ENCODE assay signal across 3 cellular contexts in genomic region chr3:112384769-112385168, GRCh38.
TF ChIP-seq lines count a peak whose summit lies in the region.

No MANE protein-coding gene starts in this region.

TF ChIP-seq in SK-N-SH, 30 proteins besides CTCF, POLR2A, EP300 and RAD21:
- TF ChIP-seq, protein P1, sequence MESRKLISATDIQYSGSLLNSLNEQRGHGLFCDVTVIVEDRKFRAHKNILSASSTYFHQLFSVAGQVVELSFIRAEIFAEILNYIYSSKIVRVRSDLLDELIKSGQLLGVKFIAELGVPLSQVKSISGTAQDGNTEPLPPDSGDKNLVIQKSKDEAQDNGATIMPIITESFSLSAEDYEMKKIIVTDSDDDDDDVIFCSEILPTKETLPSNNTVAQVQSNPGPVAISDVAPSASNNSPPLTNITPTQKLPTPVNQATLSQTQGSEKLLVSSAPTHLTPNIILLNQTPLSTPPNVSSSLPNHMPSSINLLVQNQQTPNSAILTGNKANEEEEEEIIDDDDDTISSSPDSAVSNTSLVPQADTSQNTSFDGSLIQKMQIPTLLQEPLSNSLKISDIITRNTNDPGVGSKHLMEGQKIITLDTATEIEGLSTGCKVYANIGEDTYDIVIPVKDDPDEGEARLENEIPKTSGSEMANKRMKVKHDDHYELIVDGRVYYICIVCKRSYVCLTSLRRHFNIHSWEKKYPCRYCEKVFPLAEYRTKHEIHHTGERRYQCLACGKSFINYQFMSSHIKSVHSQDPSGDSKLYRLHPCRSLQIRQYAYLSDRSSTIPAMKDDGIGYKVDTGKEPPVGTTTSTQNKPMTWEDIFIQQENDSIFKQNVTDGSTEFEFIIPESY (IDR thresholded peaks at IDR 0.05; ENCODE audit: borderline replicate concordance, low read depth): no peak
- TF ChIP-seq, protein P2, sequence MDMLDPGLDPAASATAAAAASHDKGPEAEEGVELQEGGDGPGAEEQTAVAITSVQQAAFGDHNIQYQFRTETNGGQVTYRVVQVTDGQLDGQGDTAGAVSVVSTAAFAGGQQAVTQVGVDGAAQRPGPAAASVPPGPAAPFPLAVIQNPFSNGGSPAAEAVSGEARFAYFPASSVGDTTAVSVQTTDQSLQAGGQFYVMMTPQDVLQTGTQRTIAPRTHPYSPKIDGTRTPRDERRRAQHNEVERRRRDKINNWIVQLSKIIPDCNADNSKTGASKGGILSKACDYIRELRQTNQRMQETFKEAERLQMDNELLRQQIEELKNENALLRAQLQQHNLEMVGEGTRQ (IDR thresholded peaks at IDR 0.05; ENCODE audit: borderline replicate concordance, low read depth, low read length): no peak
- TF ChIP-seq TCF12 (IDR thresholded peaks at IDR 0.05) (no peak), IRF3 (IDR thresholded peaks at IDR 0.05; ENCODE audit: low read depth, low read length) (no peak), FOXJ3 (CRISPR knock-in tag; IDR thresholded peaks at IDR 0.05) (no peak), PBX3 (IDR thresholded peaks at IDR 0.05) (no peak), CHD2 (IDR thresholded peaks at IDR 0.05; ENCODE audit: low read length, partially characterized antibody) (no peak), YY1 (IDR thresholded peaks at IDR 0.05; ENCODE audit: low read depth) (no peak), RCOR1 (IDR thresholded peaks at IDR 0.05; ENCODE audit: low read length) (no peak), MXI1 (IDR thresholded peaks at IDR 0.05; ENCODE audit: low read depth, low read length) (no peak)

TF ChIP-seq in SK-N-SH treated with all-trans-retinoic acid at 6 μM for 48 hours, 23 proteins besides CTCF, POLR2A, EP300 and RAD21:
- TF ChIP-seq, protein P3, sequence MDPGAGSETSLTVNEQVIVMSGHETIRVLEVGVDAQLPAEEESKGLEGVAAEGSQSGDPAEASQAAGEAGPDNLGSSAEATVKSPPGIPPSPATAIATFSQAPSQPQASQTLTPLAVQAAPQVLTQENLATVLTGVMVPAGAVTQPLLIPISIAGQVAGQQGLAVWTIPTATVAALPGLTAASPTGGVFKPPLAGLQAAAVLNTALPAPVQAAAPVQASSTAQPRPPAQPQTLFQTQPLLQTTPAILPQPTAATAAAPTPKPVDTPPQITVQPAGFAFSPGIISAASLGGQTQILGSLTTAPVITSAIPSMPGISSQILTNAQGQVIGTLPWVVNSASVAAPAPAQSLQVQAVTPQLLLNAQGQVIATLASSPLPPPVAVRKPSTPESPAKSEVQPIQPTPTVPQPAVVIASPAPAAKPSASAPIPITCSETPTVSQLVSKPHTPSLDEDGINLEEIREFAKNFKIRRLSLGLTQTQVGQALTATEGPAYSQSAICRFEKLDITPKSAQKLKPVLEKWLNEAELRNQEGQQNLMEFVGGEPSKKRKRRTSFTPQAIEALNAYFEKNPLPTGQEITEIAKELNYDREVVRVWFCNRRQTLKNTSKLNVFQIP (CRISPR knock-in tag; IDR thresholded peaks at IDR 0.05; ENCODE audit: borderline replicate concordance, low read depth): no peak
- TF ChIP-seq ZFP3 (CRISPR knock-in tag; IDR thresholded peaks at IDR 0.05): no peak
- no peak for TF ChIP-seq ZNF70 (CRISPR knock-in tag; IDR thresholded peaks at IDR 0.05)
- TF ChIP-seq PATZ1 (CRISPR knock-in tag; IDR thresholded peaks at IDR 0.05; ENCODE audit: borderline replicate concordance): no peak
- TF ChIP-seq ESRRG (CRISPR knock-in tag; IDR thresholded peaks at IDR 0.05): no peak
- no peak for TF ChIP-seq RARB (CRISPR knock-in tag; IDR thresholded peaks at IDR 0.05)
- no peak for TF ChIP-seq ZNF8 (CRISPR knock-in tag; IDR thresholded peaks at IDR 0.05)
- no peak for TF ChIP-seq CSDC2 (CRISPR knock-in tag; IDR thresholded peaks at IDR 0.05)

TF ChIP-seq in endothelial cell of umbilical vein, 7 proteins besides CTCF, POLR2A, EP300 and RAD21:
- TF ChIP-seq JUN (IDR thresholded peaks at IDR 0.05; ENCODE audit: borderline replicate concordance, insufficient read depth, insufficient read length, low read depth): no peak
- peak; percentile 30 for TF ChIP-seq FOS (IDR thresholded peaks at IDR 0.05; ENCODE audit: borderline replicate concordance, insufficient read depth, low read length)
- TF ChIP-seq MYC (IDR thresholded peaks at IDR 0.05; ENCODE audit: low read depth, low read length): no peak
- no peak for TF ChIP-seq EZH2 (IDR thresholded peaks at IDR 0.05; ENCODE audit: borderline replicate concordance, low read depth, low read length, severe bottlenecking)
- TF ChIP-seq GATA2 (IDR thresholded peaks at IDR 0.05; ENCODE audit: insufficient read depth, insufficient read length, low read depth, low read length): peak; percentile 93
